Comparison of ENCODE assay signal across 9 cellular contexts in the genomic region with DNA sequence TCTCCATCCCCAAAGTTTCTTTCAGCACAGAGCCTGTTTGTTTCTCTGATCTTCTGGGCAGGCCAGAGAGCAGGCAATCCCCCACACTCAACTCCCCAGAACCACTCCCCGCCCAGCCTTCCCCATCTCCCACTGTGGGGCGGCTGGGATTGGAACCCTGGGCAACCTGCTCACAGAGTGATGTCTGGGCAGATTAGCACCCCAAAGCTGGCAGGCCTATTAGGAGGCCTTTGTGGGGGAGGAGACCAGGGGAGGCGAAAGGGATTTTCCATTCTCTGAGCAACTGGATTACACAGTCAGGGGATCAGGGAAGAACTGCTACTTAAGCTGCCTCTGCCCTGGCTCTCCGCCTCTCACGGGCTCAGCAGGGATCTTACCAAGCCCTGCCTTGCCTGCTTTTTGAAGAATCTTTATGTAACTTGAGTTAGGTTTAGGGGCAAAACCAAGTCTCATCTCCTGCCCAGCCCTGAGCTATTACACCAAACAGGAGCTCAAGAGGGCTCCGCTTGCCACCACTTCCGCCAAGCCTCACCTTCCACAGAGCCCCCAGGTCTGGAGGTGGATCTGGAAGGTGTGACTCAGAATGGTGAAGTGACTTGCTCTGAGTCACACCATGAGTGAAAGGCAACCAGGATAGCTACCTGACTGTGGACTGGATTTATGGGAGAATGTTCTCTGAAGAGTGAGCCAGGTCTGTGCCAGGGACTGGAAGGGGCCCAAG. TPM values are rescaled to one million over a fixed set of nuclear protein-coding genes. Genes with fewer than 3 reads are reported as not detected.
A peak's percentile ranks its signal among the peaks of the same experiment; 100 is the strongest.
DNase-seq lines count a peak whose midpoint lies in the region; ATAC-seq, FAIRE-seq and TF ChIP-seq lines count a peak whose summit lies in the region.
"Had no signal": no experiment of that assay in that cellular context is flagged by ENCODE, and none has a peak within 500 bp of the region (broad histone marks: within the 10 kb centered on the region; RNA-seq: fewer than 3 reads in every experiment).

No MANE protein-coding gene starts in this region.

- WGBS in aorta, 2 donors: 68 to 70% methylated on average over 7 of the region's 7 CpGs

- no peak for TF ChIP-seq CTCF in fibroblast of mammary gland (conservative IDR thresholded peaks at IDR 0.05; ENCODE audit: control insufficient read depth, insufficient read depth, low read depth, low read length)
- TF ChIP-seq CTCF in BE2C (IDR thresholded peaks at IDR 0.05; ENCODE audit: low read depth, low read length): no peak

- H3K36me3 Mint-ChIP-seq in activated CD4-positive, alpha-beta T cell treated with anti-CD3 and anti-CD28 coated beads, Interleukin-2, amount 10 ng/mL, durations not matched to agents 24 days and 14 days (ENCODE audit: low read depth): no peaks in the 10 kb centered on the region

- no peak overlapping the region for H3K27ac ChIP-seq in aorta (ENCODE audit: low read depth in 1 of 2, low read length in 2 of 2)

- no peaks in the 10 kb centered on the region for H3K36me3 ChIP-seq in aorta (ENCODE audit: control insufficient read depth in 1 of 2, insufficient read depth in 2 of 2, low read length in 1 of 2)
- H3K36me3 ChIP-seq in BE2C: no peaks in the 10 kb centered on the region

- peaks cover 22% of the 10 kb centered on the region for H3K27me3 Mint-ChIP-seq in activated CD4-positive, alpha-beta T cell treated with anti-CD3 and anti-CD28 coated beads, Interleukin-2, amount 10 ng/mL, durations not matched to agents 24 days and 14 days

- H3K4me1 Mint-ChIP-seq in activated CD4-positive, alpha-beta T cell treated with anti-CD3 and anti-CD28 coated beads, Interleukin-2, amount 10 ng/mL, durations not matched to agents 24 days and 14 days: peaks cover 22% of the 10 kb centered on the region

- H3K27me3 ChIP-seq in aorta (ENCODE audit: control insufficient read depth in 1 of 2, insufficient read depth in 2 of 2, low read length in 1 of 2) (no peaks in the 10 kb centered on the region), BE2C (no peaks in the 10 kb centered on the region)

- intact Hi-C loops in activated CD4-positive, alpha-beta T cell treated with anti-CD3 and anti-CD28 coated beads, Interleukin-2, amount 10 ng/mL, durations not matched to agents 24 days and 14 days (cut with micrococcal nuclease): loop anchor here (2.0 kb wide), 1 partner anchor 28 kb away; the partner anchor contains the start of gene AATF
- intact Hi-C loops in aorta (cut with DNase I): no loop called here

- H3K4me1 ChIP-seq in aorta (ENCODE audit: control insufficient read depth in 1 of 2, insufficient read depth in 2 of 2, low read length in 2 of 2) (no peaks in the 10 kb centered on the region), BE2C (peaks cover 15% of the 10 kb centered on the region)

- H3K27ac Mint-ChIP-seq in activated CD4-positive, alpha-beta T cell treated with anti-CD3 and anti-CD28 coated beads, Interleukin-2, amount 10 ng/mL, durations not matched to agents 24 days and 14 days: peak overlapping the region; percentile 89
- H3K27ac Mint-ChIP-seq: T-helper 17 cell had no signal

- H3K4me3 Mint-ChIP-seq in activated CD4-positive, alpha-beta T cell treated with anti-CD3 and anti-CD28 coated beads, Interleukin-2, amount 10 ng/mL, durations not matched to agents 24 days and 14 days: peak overlapping the region; percentile 64
- H3K4me3 Mint-ChIP-seq: T-helper 17 cell had no signal

- DNase-seq in HT1080 (ENCODE audit: low read depth): peak; percentile 93
- DNase-seq in activated CD4-positive, alpha-beta T cell treated with anti-CD3 and anti-CD28 coated beads, Interleukin-2, amount 10 ng/mL, durations not matched to agents 24 days and 14 days: peak; percentile 71
- DNase-seq in fibroblast of mammary gland (ENCODE audit: low read depth): peak; percentile 14
- peak; percentile 71 to 76 for DNase-seq in stimulated activated CD4-positive, alpha-beta T cell treated with anti-CD3 and anti-CD28 coated beads, Interleukin-2, amount 100 ng/mL, for 24 hours
- no peak for DNase-seq in aorta
- no peak for DNase-seq in frontal cortex (ENCODE audit: low spot score in 2 of 2)
- no peak for DNase-seq in BE2C
- DNase-seq: T-helper 17 cell had no signal

- no peak for FAIRE-seq in frontal cortex (lab: Jason Lieb, UNC)

- H3K9me3 Mint-ChIP-seq in activated CD4-positive, alpha-beta T cell treated with anti-CD3 and anti-CD28 coated beads, Interleukin-2, amount 10 ng/mL, durations not matched to agents 24 days and 14 days: no peaks in the 10 kb centered on the region

- H3K4me3 ChIP-seq in fibroblast of mammary gland (ENCODE audit: control insufficient read depth, low read depth, low read length) (no peak overlapping the region), aorta (ENCODE audit: low read length in 2 of 2) (no peak overlapping the region), BE2C (ENCODE audit: low read depth, low read length) (no peak overlapping the region)

- H3K9me3 ChIP-seq in aorta (ENCODE audit: control insufficient read depth, low read length) (no peaks in the 10 kb centered on the region), BE2C (no peaks in the 10 kb centered on the region)

- no peak for ATAC-seq in HG03469 (IDR thresholded peaks at IDR 0.05; ENCODE audit: unreplicated experiment)
- no peak for ATAC-seq in aorta (ENCODE audit: low FRiP score)
- ATAC-seq: T-helper 17 cell had no signal

RNA-seq across cellular contexts. Expression of gene LHX1, which starts 16.0 kb away (rescaled TPM):
- total RNA-seq in HT1080 (2014; rRNA removed; shearing (Covaris generic)): 1.3 and 2.2 TPM in 2 replicates
- 5.5 and 6.9 TPM in 2 replicates for polyA plus RNA-seq in HT1080 (2015; cell fraction: cytosol; rRNA removed)
- polyA plus RNA-seq in HT1080 (2015; cell fraction: nucleus; rRNA removed): 9.4 and 9.8 TPM in 2 replicates
- 0.44 and 0.57 TPM in 2 replicates for total RNA-seq in activated CD4-positive, alpha-beta T cell treated with anti-CD3 and anti-CD28 coated beads, Interleukin-2, amount 10 ng/mL, durations not matched to agents 24 days and 14 days
- total RNA-seq in aorta: not detected
- not detected for polyA plus RNA-seq in aorta
- under 0.01 TPM for total RNA-seq in frontal cortex
- polyA plus RNA-seq in BE2C (2012; ENCODE audit: insufficient read depth, insufficient read length, low read depth): not detected
- total RNA-seq: T-helper 17 cell had no signal

RNA-seq across cellular contexts. Expression of gene AATF, which starts 27.5 kb away (rescaled TPM):
- 125 and 153 TPM in 2 replicates for total RNA-seq in HT1080 (2014; rRNA removed; shearing (Covaris generic))
- 59.6 and 74.4 TPM in 2 replicates for polyA plus RNA-seq in HT1080 (2015; cell fraction: cytosol; rRNA removed)
- 79.6 and 86.4 TPM in 2 replicates for polyA plus RNA-seq in HT1080 (2015; cell fraction: nucleus; rRNA removed)
- 116 and 118 TPM in 2 replicates for total RNA-seq in activated CD4-positive, alpha-beta T cell treated with anti-CD3 and anti-CD28 coated beads, Interleukin-2, amount 10 ng/mL, durations not matched to agents 24 days and 14 days
- total RNA-seq in aorta (10 to 100 TPM; 36.1 to 41.0 TPM), frontal cortex (21.2 TPM)
- 10 to 100 TPM; 38.2 to 44.2 TPM for polyA plus RNA-seq in aorta
- polyA plus RNA-seq in BE2C (2012; ENCODE audit: insufficient read depth, insufficient read length, low read depth): 102 TPM

Comparison
In these comparisons a context has a peak if more than half of its experiments do, and no peak if none do; other contexts are left out.
1. DNase-seq: peak in HT1080 (single experiment), activated CD4-positive, alpha-beta T cell treated with anti-CD3 and anti-CD28 coated beads, Interleukin-2, amount 10 ng/mL, durations not matched to agents 24 days and 14 days (single experiment), fibroblast of mammary gland (single experiment) and stimulated activated CD4-positive, alpha-beta T cell treated with anti-CD3 and anti-CD28 coated beads, Interleukin-2, amount 100 ng/mL, for 24 hours (2 of 2); none in aorta (0 of 2), frontal cortex (0 of 2) and BE2C (single experiment).